In the genomic region with DNA sequence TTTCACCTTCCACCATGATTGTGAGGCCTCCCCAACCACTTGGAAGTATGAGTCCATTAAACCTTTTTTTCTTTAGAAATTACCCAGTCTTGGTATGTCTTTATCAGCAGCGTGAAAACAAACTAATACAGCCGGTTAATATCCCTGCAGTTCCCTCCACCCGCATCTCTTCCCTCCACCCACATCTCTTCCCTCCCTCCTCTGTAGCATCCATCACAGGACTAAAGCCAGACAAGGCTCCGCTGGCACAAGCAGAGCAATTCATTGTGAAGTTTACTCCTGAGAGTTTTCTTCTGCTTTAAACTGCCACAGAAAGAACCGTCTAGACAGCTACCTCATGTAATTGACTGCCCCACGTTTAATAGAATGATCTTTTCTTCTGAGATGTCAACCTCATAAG, we compare ENCODE assay signal across 17 cellular contexts.
"Had no signal": no experiment of that assay in that cellular context is flagged by ENCODE, and none has a peak within 500 bp of the region (broad histone marks: within the 10 kb centered on the region; RNA-seq: fewer than 3 reads in every experiment).

No MANE protein-coding gene starts in this region.

- H3K9me3 Mint-ChIP-seq: stimulated activated memory B cell treated with anti-CD40 and anti-IgM and Interleukin-4, amounts not matched to agents 10 μg/mL and 1 μg/mL and 100 μg/mL, for 72 hours; stimulated activated naive CD8-positive, alpha-beta T cell treated with anti-CD3 and anti-CD28 coated beads, Interleukin-15, amount 100 ng/mL, for 72 hours had no signal

- H3K4me1 Mint-ChIP-seq: stimulated activated memory B cell treated with anti-CD40 and anti-IgM and Interleukin-4, amounts not matched to agents 10 μg/mL and 1 μg/mL and 100 μg/mL, for 72 hours; stimulated activated naive CD8-positive, alpha-beta T cell treated with anti-CD3 and anti-CD28 coated beads, Interleukin-15, amount 100 ng/mL, for 72 hours had no signal

- FAIRE-seq: colon, endothelial cell of umbilical vein had no signal

- H3K27me3 ChIP-seq: gastroesophageal sphincter, neutrophil, testis, transverse colon had no signal

- H3K36me3 ChIP-seq: gastroesophageal sphincter, neutrophil, transverse colon had no signal

- DNase-seq: cerebellar nuclear complex; dermis blood vessel endothelial cell; erythroblast; glutamatergic neuron; islet precursor cell; midbrain; right cardiac atrium; stimulated activated CD4-positive, alpha-beta T cell treated with anti-CD3 and anti-CD28 coated beads, Interleukin-4, amount 100 ng/mL, for 1 hour; stimulated activated naive CD8-positive, alpha-beta T cell treated with anti-CD3 and anti-CD28 coated beads, Interleukin-15, amount 100 ng/mL, for 72 hours; testis; transverse colon had no signal

- H3K36me3 Mint-ChIP-seq: stimulated activated memory B cell treated with anti-CD40 and anti-IgM and Interleukin-4, amounts not matched to agents 10 μg/mL and 1 μg/mL and 100 μg/mL, for 72 hours had no signal

- H3K27me3 Mint-ChIP-seq: stimulated activated memory B cell treated with anti-CD40 and anti-IgM and Interleukin-4, amounts not matched to agents 10 μg/mL and 1 μg/mL and 100 μg/mL, for 72 hours had no signal

- H3K4me3 Mint-ChIP-seq: stimulated activated memory B cell treated with anti-CD40 and anti-IgM and Interleukin-4, amounts not matched to agents 10 μg/mL and 1 μg/mL and 100 μg/mL, for 72 hours; stimulated activated naive CD8-positive, alpha-beta T cell treated with anti-CD3 and anti-CD28 coated beads, Interleukin-15, amount 100 ng/mL, for 72 hours had no signal

- ATAC-seq: gastroesophageal sphincter; left lobe of liver; right cardiac atrium; stimulated activated memory B cell treated with anti-CD40 and anti-IgM and Interleukin-4, amounts not matched to agents 10 μg/mL and 1 μg/mL and 100 μg/mL, for 72 hours; stimulated activated naive CD8-positive, alpha-beta T cell treated with anti-CD3 and anti-CD28 coated beads, Interleukin-15, amount 100 ng/mL, for 72 hours had no signal

- H3K27ac Mint-ChIP-seq: stimulated activated memory B cell treated with anti-CD40 and anti-IgM and Interleukin-4, amounts not matched to agents 10 μg/mL and 1 μg/mL and 100 μg/mL, for 72 hours had no signal

- H3K4me3 ChIP-seq: gastroesophageal sphincter, testis, transverse colon had no signal

- H3K9me3 ChIP-seq: gastroesophageal sphincter, neutrophil, testis, transverse colon had no signal

- H3K27ac ChIP-seq: neutrophil, transverse colon had no signal
